9 cellular contexts compared by ENCODE assay signal in the genomic region with DNA sequence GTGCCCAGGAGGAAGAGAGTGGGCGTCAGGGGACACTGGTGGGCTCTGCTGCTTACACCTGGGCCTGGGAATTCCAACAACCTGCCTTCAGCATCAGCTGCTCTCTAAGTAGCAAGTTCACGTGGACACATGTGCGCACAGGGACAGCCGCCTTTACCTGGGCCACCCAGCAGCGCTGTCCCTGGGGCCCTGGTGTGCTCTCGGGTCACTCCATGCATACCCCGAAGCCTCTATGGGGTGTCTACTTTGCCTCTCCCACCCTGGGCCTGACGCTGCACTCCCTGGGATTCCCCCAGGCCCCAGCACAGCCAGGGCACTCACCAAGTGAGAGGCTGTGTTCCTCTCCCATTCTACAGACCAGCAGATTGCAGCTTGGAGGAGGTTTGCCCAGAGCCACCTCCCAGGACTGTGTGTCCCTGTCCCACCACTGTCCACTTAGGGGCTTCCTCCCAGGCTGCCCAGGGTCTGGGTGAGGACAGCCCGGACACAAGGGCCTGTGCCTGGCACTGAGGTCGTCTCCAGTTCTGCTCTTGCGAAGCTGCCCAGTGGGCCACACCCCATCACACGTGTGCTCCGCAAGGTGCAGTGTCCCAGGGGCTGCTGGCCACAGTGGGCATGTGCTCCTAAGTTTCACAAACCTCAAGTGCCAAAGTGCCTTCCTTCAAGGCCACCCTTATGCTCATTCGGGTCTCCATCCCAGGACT. TPM values are rescaled to one million over a fixed set of nuclear protein-coding genes. Genes with fewer than 3 reads are reported as not detected.
A peak's percentile ranks its signal among the peaks of the same experiment; 100 is the strongest.
DNase-seq lines count a peak whose midpoint lies in the region; ATAC-seq and TF ChIP-seq lines count a peak whose summit lies in the region.
"Had no signal": no experiment of that assay in that cellular context is flagged by ENCODE, and none has a peak within 500 bp of the region (broad histone marks: within the 10 kb centered on the region; RNA-seq: fewer than 3 reads in every experiment).

No MANE protein-coding gene starts in this region.

- intact Hi-C loops in activated T-helper 2 cell treated with anti-CD3 and anti-CD28 coated beads, Interferon-gamma antibody, Interleukin-2, Interleukin-4, amounts not matched to agents 10 μg/mL and 5 μg/mL and 100 μg/mL, durations not matched to agents 14 hours and 24 hours and 36 hours (cut with micrococcal nuclease): no loop called here
- intact Hi-C loops in gastrocnemius medialis (cut with DNase I; ENCODE audit: low total_unique reads): no loop called here

- peaks cover 58 to 89% (median 67%) of the 10 kb centered on the region in 3 donors for H3K4me1 Mint-ChIP-seq in CD8-positive, alpha-beta memory T cell
- H3K4me1 Mint-ChIP-seq in activated T-helper 2 cell treated with anti-CD3 and anti-CD28 coated beads, Interferon-gamma antibody, Interleukin-2, Interleukin-4, amounts not matched to agents 10 μg/mL and 5 μg/mL and 100 μg/mL, durations not matched to agents 14 hours and 24 hours and 36 hours (ENCODE audit: low read depth): peaks cover 43% of the 10 kb centered on the region

- DNase-seq in CD8-positive, alpha-beta memory T cell: peak in 1 of 5 donors; percentile 40
- no peak for DNase-seq in activated T-helper 2 cell treated with anti-CD3 and anti-CD28 coated beads, Interferon-gamma antibody, Interleukin-2, Interleukin-4, amounts not matched to agents 10 μg/mL and 5 μg/mL and 100 μg/mL, durations not matched to agents 14 hours and 24 hours and 36 hours (ENCODE audit: low spot score)
- DNase-seq in hepatocyte (ENCODE audit: low spot score): peak; percentile 4
- DNase-seq in gastrocnemius medialis: peak in 1 of 2 donors; percentile 37
- no peak for DNase-seq in GDM1 (lab: John Stamatoyannopoulos, UW)
- DNase-seq in NCI-H526 (lab: John Stamatoyannopoulos, UW): no peak
- no peak for DNase-seq in KBM-7
- DNase-seq in H4 (ENCODE audit: low spot score): no peak

- H3K4me2 ChIP-seq in hepatocyte: no peak overlapping the region

- peaks cover 10% of the 10 kb centered on the region for H4K20me1 ChIP-seq in hepatocyte (ENCODE audit: insufficient read depth, poor library complexity, severe bottlenecking)

- no peak for TF ChIP-seq POLR2A in gastrocnemius medialis (IDR thresholded peaks at IDR 0.05)

- H3K9me3 ChIP-seq in CD8-positive, alpha-beta memory T cell (ENCODE audit: low read length): no peaks in the 10 kb centered on the region
- H3K9me3 ChIP-seq in hepatocyte (ENCODE audit: low read depth) (no peaks in the 10 kb centered on the region), gastrocnemius medialis (no peaks in the 10 kb centered on the region)
- H3K9me3 ChIP-seq: prostate gland had no signal

- CTCF ChIA-PET in CD8-positive, alpha-beta memory T cell (lab: Charles Lee): interaction anchor here (1.1 to 1.9 kb wide), 3 partner anchors 8 to 16 kb away, joined by 3 to 5 read pairs (median 5); no protein-coding TSS in a partner anchor

- no peaks in the 10 kb centered on the region for H3K9me3 Mint-ChIP-seq in CD8-positive, alpha-beta memory T cell
- H3K9me3 Mint-ChIP-seq in activated T-helper 2 cell treated with anti-CD3 and anti-CD28 coated beads, Interferon-gamma antibody, Interleukin-2, Interleukin-4, amounts not matched to agents 10 μg/mL and 5 μg/mL and 100 μg/mL, durations not matched to agents 14 hours and 24 hours and 36 hours: no peaks in the 10 kb centered on the region

- no peaks in the 10 kb centered on the region for H3K36me3 ChIP-seq in CD8-positive, alpha-beta memory T cell (ENCODE audit: insufficient read depth, low read length)
- H3K36me3 ChIP-seq in hepatocyte (replicated peaks; ENCODE audit: insufficient read depth, low read depth) (no peaks in the 10 kb centered on the region), gastrocnemius medialis (peaks cover 0 to 17% of the 10 kb centered on the region in 2 donors)
- H3K36me3 ChIP-seq: prostate gland had no signal

- H3K27ac ChIP-seq in CD8-positive, alpha-beta memory T cell (ENCODE audit: low read depth, low read length): no peak overlapping the region
- H3K27ac ChIP-seq in hepatocyte (peak overlapping the region; percentile 47), gastrocnemius medialis (peak overlapping the region; percentile 34 to 98 (median 84))

- TF ChIP-seq CTCF in hepatocyte (IDR thresholded peaks at IDR 0.05; ENCODE audit: poor library complexity): no peak
- TF ChIP-seq CTCF in gastrocnemius medialis (IDR thresholded peaks at IDR 0.05 in 4 of 5, conservative IDR thresholded peaks at IDR 0.05 in 1 of 5): no peak

- H3K9me2 ChIP-seq in hepatocyte (replicated peaks; ENCODE audit: insufficient read depth): no peaks in the 10 kb centered on the region

- in situ Hi-C loops in gastrocnemius medialis (cut with MboI; ENCODE audit: low sequenced_read_pairs in 4 of 4) (no loop called here), KBM-7 (cut with MboI; ENCODE audit: low pct_unique_long_range_greater_than_20kb, low sequenced_read_pairs) (no loop called here)

- no peak overlapping the region for H3K4me3 ChIP-seq in CD8-positive, alpha-beta memory T cell (ENCODE audit: low read length)
- H3K4me3 ChIP-seq in hepatocyte: no peak overlapping the region
- H3K4me3 ChIP-seq in gastrocnemius medialis: no peak overlapping the region
- H3K4me3 ChIP-seq: prostate gland had no signal

- H3K27ac Mint-ChIP-seq in CD8-positive, alpha-beta memory T cell: peak overlapping the region; percentile 66 to 99 (median 88)
- peak overlapping the region; percentile 55 for H3K27ac Mint-ChIP-seq in activated T-helper 2 cell treated with anti-CD3 and anti-CD28 coated beads, Interferon-gamma antibody, Interleukin-2, Interleukin-4, amounts not matched to agents 10 μg/mL and 5 μg/mL and 100 μg/mL, durations not matched to agents 14 hours and 24 hours and 36 hours

- POLR2A ChIA-PET in CD8-positive, alpha-beta memory T cell (lab: Charles Lee): no interaction called here

- peaks cover 0 to 1% of the 10 kb centered on the region in 2 donors for H3K27me3 Mint-ChIP-seq in CD8-positive, alpha-beta memory T cell
- H3K27me3 Mint-ChIP-seq in activated T-helper 2 cell treated with anti-CD3 and anti-CD28 coated beads, Interferon-gamma antibody, Interleukin-2, Interleukin-4, amounts not matched to agents 10 μg/mL and 5 μg/mL and 100 μg/mL, durations not matched to agents 14 hours and 24 hours and 36 hours (ENCODE audit: low read depth): no peaks in the 10 kb centered on the region

- no peak overlapping the region for H2AFZ ChIP-seq in hepatocyte

- ATAC-seq in gastrocnemius medialis: peak in 1 of 2 donors; percentile 21

- no peaks in the 10 kb centered on the region for H3K27me3 ChIP-seq in CD8-positive, alpha-beta memory T cell (ENCODE audit: insufficient read depth, low read length, poor library complexity, severe bottlenecking)
- H3K27me3 ChIP-seq in hepatocyte (no peaks in the 10 kb centered on the region), gastrocnemius medialis (no peaks in the 10 kb centered on the region)

- H3K4me1 ChIP-seq in CD8-positive, alpha-beta memory T cell (ENCODE audit: insufficient read depth, low read length): peaks cover 73% of the 10 kb centered on the region
- H3K4me1 ChIP-seq in hepatocyte (ENCODE audit: insufficient read depth): peaks cover 35% of the 10 kb centered on the region
- peaks cover 63 to 69% of the 10 kb centered on the region in 2 donors for H3K4me1 ChIP-seq in gastrocnemius medialis

- H3K4me3 Mint-ChIP-seq in CD8-positive, alpha-beta memory T cell: peak overlapping the region in 3 of 7 donors; percentile 19 to 61 (median 59)
- no peak overlapping the region for H3K4me3 Mint-ChIP-seq in activated T-helper 2 cell treated with anti-CD3 and anti-CD28 coated beads, Interferon-gamma antibody, Interleukin-2, Interleukin-4, amounts not matched to agents 10 μg/mL and 5 μg/mL and 100 μg/mL, durations not matched to agents 14 hours and 24 hours and 36 hours (ENCODE audit: low read depth)

- peaks cover 56% of the 10 kb centered on the region for H3K79me2 ChIP-seq in hepatocyte

- peaks cover 0 to 25% (median 0%) of the 10 kb centered on the region in 3 donors for H3K36me3 Mint-ChIP-seq in CD8-positive, alpha-beta memory T cell
- H3K36me3 Mint-ChIP-seq in activated T-helper 2 cell treated with anti-CD3 and anti-CD28 coated beads, Interferon-gamma antibody, Interleukin-2, Interleukin-4, amounts not matched to agents 10 μg/mL and 5 μg/mL and 100 μg/mL, durations not matched to agents 14 hours and 24 hours and 36 hours (ENCODE audit: low read depth): peaks cover 81% of the 10 kb centered on the region

- 93% methylated on average over 14 of the region's 14 CpGs for WGBS in hepatocyte (ENCODE audit: low lambda C conversion rate, missing lambda C conversion rate)

RNA-seq across cellular contexts. Expression of gene NINJ1, which starts 5.9 kb away (rescaled TPM):
- total RNA-seq in CD8-positive, alpha-beta memory T cell: 10 to 100 TPM; 59.9 to 62.9 TPM
- polyA plus RNA-seq in CD8-positive, alpha-beta memory T cell: 103 TPM
- total RNA-seq in activated T-helper 2 cell treated with anti-CD3 and anti-CD28 coated beads, Interferon-gamma antibody, Interleukin-2, Interleukin-4, amounts not matched to agents 10 μg/mL and 5 μg/mL and 100 μg/mL, durations not matched to agents 14 hours and 24 hours and 36 hours: 113 and 114 TPM in 2 replicates
- total RNA-seq in hepatocyte: 55.4 and 67.9 TPM in 2 replicates
- 114 and 135 TPM in 2 replicates for polyA plus RNA-seq in hepatocyte
- total RNA-seq in gastrocnemius medialis: 10 to 100 TPM; 28.5 to 58.5 (median 45.7) TPM
- total RNA-seq in H4 (2014; rRNA removed; shearing (Covaris generic)): 83.4 and 87.3 TPM in 2 replicates

RNA-seq across cellular contexts. Expression of gene CARD19, which starts 32.1 kb away (rescaled TPM):
- 10 to 100 TPM; 43.2 to 43.6 TPM for total RNA-seq in CD8-positive, alpha-beta memory T cell
- 66.4 TPM for polyA plus RNA-seq in CD8-positive, alpha-beta memory T cell
- total RNA-seq in activated T-helper 2 cell treated with anti-CD3 and anti-CD28 coated beads, Interferon-gamma antibody, Interleukin-2, Interleukin-4, amounts not matched to agents 10 μg/mL and 5 μg/mL and 100 μg/mL, durations not matched to agents 14 hours and 24 hours and 36 hours: 52.6 and 57.2 TPM in 2 replicates
- 45.3 and 51.3 TPM in 2 replicates for total RNA-seq in hepatocyte
- polyA plus RNA-seq in hepatocyte: 67.5 and 72.1 TPM in 2 replicates
- 10 to 100 TPM; 49.6 to 82.4 (median 70.9) TPM for total RNA-seq in gastrocnemius medialis
- total RNA-seq in H4 (2014; rRNA removed; shearing (Covaris generic)): 63.3 and 72.3 TPM in 2 replicates

RNA-seq across cellular contexts. Expression of gene WNK2, which starts 55.8 kb away (rescaled TPM):
- total RNA-seq in CD8-positive, alpha-beta memory T cell: under 1 TPM; 0.20 to 0.55 TPM
- not detected for polyA plus RNA-seq in CD8-positive, alpha-beta memory T cell
- total RNA-seq in activated T-helper 2 cell treated with anti-CD3 and anti-CD28 coated beads, Interferon-gamma antibody, Interleukin-2, Interleukin-4, amounts not matched to agents 10 μg/mL and 5 μg/mL and 100 μg/mL, durations not matched to agents 14 hours and 24 hours and 36 hours: 1.2 and 1.6 TPM in 2 replicates
- total RNA-seq in hepatocyte (6.2 and 8.9 TPM in 2 replicates), gastrocnemius medialis (10 to 100 TPM; 11.3 to 43.0 (median 24.7) TPM)
- 13.5 and 19.9 TPM in 2 replicates for polyA plus RNA-seq in hepatocyte
- 0.02 TPM in 1 of 2 replicates, not detected in the other for total RNA-seq in H4 (2014; rRNA removed; shearing (Covaris generic))
